ENCODE assay signal across 1 cellular context in genomic region chr3:197019021-197019420, GRCh38.
TF ChIP-seq lines count a peak whose summit lies in the region.

No MANE protein-coding gene starts in this region.

TF ChIP-seq in HCT116, 20 proteins besides CTCF, POLR2A, EP300 and RAD21:
- TF ChIP-seq FOSL1 (IDR thresholded peaks at IDR 0.05; ENCODE audit: low read depth) (no peak), EZH2 (IDR thresholded peaks at IDR 0.05) (no peak)
